ENCODE assay signal across 21 cellular contexts in the genomic region with DNA sequence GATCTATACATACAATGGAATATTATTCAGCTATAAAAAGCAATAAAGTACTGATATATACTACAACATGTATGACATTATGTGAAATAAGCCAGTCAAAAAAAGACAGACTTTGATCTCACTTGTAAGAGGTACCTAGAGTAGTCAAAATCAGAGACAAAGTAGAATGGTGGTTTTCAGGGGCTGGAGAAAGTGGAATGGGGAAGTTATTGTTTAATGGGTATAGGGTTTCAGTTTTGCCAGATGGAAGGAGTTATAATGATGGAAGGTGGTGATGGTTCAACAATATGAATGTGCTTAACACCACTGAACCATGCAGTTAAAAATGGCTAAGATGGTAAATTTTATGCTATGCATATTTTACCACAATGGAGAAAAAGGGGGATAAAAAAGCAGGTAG. TPM values are rescaled to one million over a fixed set of nuclear protein-coding genes. Genes with fewer than 3 reads are reported as not detected.
DNase-seq lines count a peak whose midpoint lies in the region; ATAC-seq, FAIRE-seq and TF ChIP-seq lines count a peak whose summit lies in the region.
"Had no signal": no experiment of that assay in that cellular context is flagged by ENCODE, and none has a peak within 500 bp of the region (broad histone marks: within the 10 kb centered on the region; RNA-seq: fewer than 3 reads in every experiment).

No MANE protein-coding gene starts in this region.

- intact Hi-C loops in activated naive CD4-positive, alpha-beta T cell treated with anti-CD3 and anti-CD28 coated beads for 36 hours (cut with micrococcal nuclease), result no loop called here
- intact Hi-C loops in upper lobe of right lung (cut with DNase I), result no loop called here

- H3K36me3 Mint-ChIP-seq in naive B cell, result no peaks in the 10 kb centered on the region
- no peaks in the 10 kb centered on the region for H3K36me3 Mint-ChIP-seq in activated naive CD4-positive, alpha-beta T cell treated with anti-CD3 and anti-CD28 coated beads for 36 hours (ENCODE audit: low read depth)
- H3K36me3 Mint-ChIP-seq: CD8-positive, alpha-beta T cell had no signal

- H3K36me3 ChIP-seq in DOHH2 (ENCODE audit: control insufficient read depth, low read length), result no peaks in the 10 kb centered on the region
- H3K36me3 ChIP-seq in OCI-LY3 (replicated peaks; ENCODE audit: low read depth, low read length), result no peaks in the 10 kb centered on the region
- no peaks in the 10 kb centered on the region for H3K36me3 ChIP-seq in upper lobe of right lung
- H3K36me3 ChIP-seq: BE2C, Peyer's patch had no signal

- peaks cover 11% of the 10 kb centered on the region for H3F3A ChIP-seq in DOHH2 (ENCODE audit: control insufficient read depth, insufficient read depth)

- POLR2A ChIA-PET in RWPE1 (lab: Yijun Ruan, JAX; ENCODE audit: low non-redundant PET), result no interaction called here

- H3K4me1 ChIP-seq in DOHH2 (ENCODE audit: control insufficient read depth, low read length), result peaks cover 36% of the 10 kb centered on the region
- peaks cover 26% of the 10 kb centered on the region for H3K4me1 ChIP-seq in OCI-LY3 (ENCODE audit: low read length)
- peaks cover 19% of the 10 kb centered on the region for H3K4me1 ChIP-seq in upper lobe of right lung
- H3K4me1 ChIP-seq: BE2C, Peyer's patch had no signal

- ATAC-seq in HG02610 (IDR thresholded peaks at IDR 0.05; ENCODE audit: unreplicated experiment) (peak; percentile 77), naive B cell (ENCODE audit: low read depth in 2 of 2) (peak; percentile 71 to 73), upper lobe of right lung (no peak)
- ATAC-seq: CD8-positive, alpha-beta T cell had no signal

- FAIRE-seq in GM12892 (lab: Jason Lieb, UNC), result no peak
- FAIRE-seq: GM18507, GM19239 had no signal

- peak overlapping the region; percentile 55; the same call in 1 of the 2 replicates for H3K4me2 ChIP-seq in DOHH2 (ENCODE audit: low read length)
- peak overlapping the region; percentile 23; the same call in 1 of the 2 replicates for H3K4me2 ChIP-seq in OCI-LY3 (ENCODE audit: low read length)

- H3K79me2 ChIP-seq in DOHH2 (ENCODE audit: control insufficient read depth, low read length), result peaks cover 5% of the 10 kb centered on the region; the same call in 1 of the 2 replicates
- peaks cover 15% of the 10 kb centered on the region; the same call in 1 of the 2 replicates for H3K79me2 ChIP-seq in OCI-LY3 (ENCODE audit: low read length)

- CTCF ChIA-PET in RWPE1 (lab: Yijun Ruan, JAX), result no interaction called here
- CTCF ChIA-PET in activated naive CD4-positive, alpha-beta T cell treated with anti-CD3 and anti-CD28 coated beads for 36 hours (lab: Charles Lee), result no interaction called here

- no peaks in the 10 kb centered on the region for H3K27me3 Mint-ChIP-seq in naive B cell
- peaks cover 27% of the 10 kb centered on the region for H3K27me3 Mint-ChIP-seq in activated naive CD4-positive, alpha-beta T cell treated with anti-CD3 and anti-CD28 coated beads for 36 hours (ENCODE audit: low read depth)

- H4K20me1 ChIP-seq in DOHH2 (ENCODE audit: control insufficient read depth, insufficient read depth, low read depth, low read length) (no peaks in the 10 kb centered on the region), OCI-LY3 (ENCODE audit: insufficient read depth, low read length) (no peaks in the 10 kb centered on the region)

- TF ChIP-seq POLR2A in GM12892 (IDR thresholded peaks at IDR 0.05; ENCODE audit: low read depth, low read length), result no peak

- H3K9me2 ChIP-seq in DOHH2 (replicated peaks; ENCODE audit: control insufficient read depth, low read length), result no peaks in the 10 kb centered on the region

- H3K9me3 Mint-ChIP-seq in naive B cell, result no peaks in the 10 kb centered on the region
- no peaks in the 10 kb centered on the region for H3K9me3 Mint-ChIP-seq in activated naive CD4-positive, alpha-beta T cell treated with anti-CD3 and anti-CD28 coated beads for 36 hours
- H3K9me3 Mint-ChIP-seq: CD8-positive, alpha-beta T cell; T-helper 1 cell treated with Interleukin-12 subunit alpha and Interleukin-12 subunit beta and Interleukin-4 antibody, amounts not matched to agents 30 μg/mL and 1 μg/mL, for 36 hours had no signal

- peaks cover 33 to 62% (median 50%) of the 10 kb centered on the region in 3 donors for H3K4me1 Mint-ChIP-seq in naive B cell
- H3K4me1 Mint-ChIP-seq in activated naive CD4-positive, alpha-beta T cell treated with anti-CD3 and anti-CD28 coated beads for 36 hours (ENCODE audit: low read depth), result peaks cover under 1% of the 10 kb centered on the region

- DNase-seq in naive B cell (peak; percentile 12), RWPE1 (ENCODE audit: low spot score) (no peak), GM12892 (ENCODE audit: insufficient read length) (no peak), upper lobe of right lung (no peak)
- DNase-seq in activated naive CD4-positive, alpha-beta T cell treated with anti-CD3 and anti-CD28 coated beads for 36 hours, result no peak
- DNase-seq: BE2C; CD8-positive, alpha-beta T cell; EL; HCEC 1CT; IMR-90; NCI-H2029 treated with DMSO at 0.1 percent for 48 hours; NCI-H226; NCI-H774; Peyer's patch; SHP77 treated with DMSO at 0.1 percent for 48 hours had no signal

- H3K27ac Mint-ChIP-seq in naive B cell, result peak overlapping the region in 3 of 6 donors; percentile 0 to 67 (median 5)
- no peak overlapping the region for H3K27ac Mint-ChIP-seq in activated naive CD4-positive, alpha-beta T cell treated with anti-CD3 and anti-CD28 coated beads for 36 hours
- H3K27ac Mint-ChIP-seq: CD8-positive, alpha-beta T cell; T-helper 1 cell treated with Interleukin-12 subunit alpha and Interleukin-12 subunit beta and Interleukin-4 antibody, amounts not matched to agents 30 μg/mL and 1 μg/mL, for 36 hours had no signal

- no peak for TF ChIP-seq CTCF in DOHH2 (IDR thresholded peaks at IDR 0.05; ENCODE audit: low read depth, low read length, poor library complexity, severe bottlenecking)
- TF ChIP-seq CTCF in OCI-LY3 (IDR thresholded peaks at IDR 0.05; ENCODE audit: low read depth, low read length), result no peak
- no peak for TF ChIP-seq CTCF in RWPE1 (conservative IDR thresholded peaks at IDR 0.05; ENCODE audit: low read depth)
- no peak for TF ChIP-seq CTCF in upper lobe of right lung (IDR thresholded peaks at IDR 0.05)

- no peak overlapping the region for H3K9ac ChIP-seq in OCI-LY3 (ENCODE audit: low read length)

- no peak overlapping the region for H3K4me3 ChIP-seq in DOHH2 (ENCODE audit: low read length)
- no peak overlapping the region for H3K4me3 ChIP-seq in OCI-LY3 (ENCODE audit: low read length)
- H3K4me3 ChIP-seq in upper lobe of right lung, result no peak overlapping the region
- H3K4me3 ChIP-seq: Peyer's patch had no signal

- H3K9me3 ChIP-seq in DOHH2 (ENCODE audit: control insufficient read depth, insufficient read depth, low read length), result no peaks in the 10 kb centered on the region
- no peaks in the 10 kb centered on the region for H3K9me3 ChIP-seq in OCI-LY3 (ENCODE audit: insufficient read depth, low read length)
- no peaks in the 10 kb centered on the region for H3K9me3 ChIP-seq in upper lobe of right lung
- H3K9me3 ChIP-seq: BE2C, Peyer's patch had no signal

- no peak overlapping the region for H3K27ac ChIP-seq in DOHH2 (ENCODE audit: low read depth, low read length)
- H3K27ac ChIP-seq in OCI-LY3 (ENCODE audit: low read length), result no peak overlapping the region
- no peak overlapping the region for H3K27ac ChIP-seq in RWPE1
- no peak overlapping the region for H3K27ac ChIP-seq in upper lobe of right lung
- H3K27ac ChIP-seq: Peyer's patch had no signal

- peak overlapping the region in 4 of 8 donors; percentile 8 to 52 (median 16) for H3K4me3 Mint-ChIP-seq in naive B cell
- H3K4me3 Mint-ChIP-seq in activated naive CD4-positive, alpha-beta T cell treated with anti-CD3 and anti-CD28 coated beads for 36 hours, result no peak overlapping the region
- H3K4me3 Mint-ChIP-seq: CD8-positive, alpha-beta T cell; T-helper 1 cell treated with Interleukin-12 subunit alpha and Interleukin-12 subunit beta and Interleukin-4 antibody, amounts not matched to agents 30 μg/mL and 1 μg/mL, for 36 hours had no signal

- H3K27me3 ChIP-seq in DOHH2 (ENCODE audit: control insufficient read depth, low read length), result peaks cover 4% of the 10 kb centered on the region
- H3K27me3 ChIP-seq in OCI-LY3 (ENCODE audit: low read depth, low read length), result no peaks in the 10 kb centered on the region
- H3K27me3 ChIP-seq in upper lobe of right lung, result no peaks in the 10 kb centered on the region
- H3K27me3 ChIP-seq: BE2C, Peyer's patch had no signal

- no peak overlapping the region for H2AFZ ChIP-seq in OCI-LY3 (ENCODE audit: low read depth, low read length)

RNA-seq across cellular contexts. Expression of gene COBLL1, which starts 6.3 kb away (rescaled TPM):
- polyA plus RNA-seq in naive B cell (ENCODE audit: low read depth in 6 of 6), result 10 to 100 TPM; 39.0 to 91.5 (median 76.4) TPM
- polyA plus RNA-seq in GM12892 (2012; ENCODE audit: missing spikeins), result not detected
- not detected for total RNA-seq in activated naive CD4-positive, alpha-beta T cell treated with anti-CD3 and anti-CD28 coated beads for 36 hours
- 95.3 TPM for total RNA-seq in upper lobe of right lung

Comparison
In these comparisons a context has a peak if more than half of its experiments do, and no peak if none do; other contexts are left out.
1. RNA of gene COBLL1, which starts 6.3 kb away (total RNA-seq): 95.3 TPM in upper lobe of right lung (single experiment); not detected in activated naive CD4-positive, alpha-beta T cell treated with anti-CD3 and anti-CD28 coated beads for 36 hours; every median in the first group is over 10 times any median in the second.